Comparison of ENCODE assay signal across 8 cellular contexts in genomic region chr1:33086384-33086850, GRCh38. TPM values are rescaled to one million over a fixed set of nuclear protein-coding genes. Genes with fewer than 3 reads are reported as not detected.
A peak's percentile ranks its signal among the peaks of the same experiment; 100 is the strongest.
DNase-seq lines count a peak whose midpoint lies in the region; ATAC-seq and TF ChIP-seq lines count a peak whose summit lies in the region.

No MANE protein-coding gene starts in this region.

- no peaks in the 10 kb centered on the region for H3K27me3 Mint-ChIP-seq in central memory CD8-positive, alpha-beta T cell
- H3K27me3 Mint-ChIP-seq in T-helper 2 cell treated with Interferon-gamma antibody and Interleukin-4, amounts not matched to agents 5 μg/mL and 100 μg/mL, for 36 hours (ENCODE audit: low read depth): peaks cover 30% of the 10 kb centered on the region

- peaks cover 7% of the 10 kb centered on the region for H3K4me1 ChIP-seq in smooth muscle cell (ENCODE audit: low read depth)

- peak; percentile 60 for TF ChIP-seq CTCF in smooth muscle cell (IDR thresholded peaks at IDR 0.05; ENCODE audit: borderline replicate concordance, insufficient read depth, poor library complexity, severe bottlenecking)

- peaks cover 1% of the 10 kb centered on the region for H3K36me3 Mint-ChIP-seq in central memory CD8-positive, alpha-beta T cell (ENCODE audit: insufficient read depth)
- H3K36me3 Mint-ChIP-seq in T-helper 2 cell treated with Interferon-gamma antibody and Interleukin-4, amounts not matched to agents 5 μg/mL and 100 μg/mL, for 36 hours (ENCODE audit: low read depth): no peaks in the 10 kb centered on the region

- no peaks in the 10 kb centered on the region for H3K9me3 ChIP-seq in smooth muscle cell (replicated peaks; ENCODE audit: low read depth)

- DNase-seq in EH (ENCODE audit: low read depth) (peak; percentile 77), NAMALWA (ENCODE audit: low spot score) (peak; percentile 63), iris pigment epithelial cell (ENCODE audit: low read depth) (peak; percentile 84), smooth muscle cell (lab: John Stamatoyannopoulos, UW; ENCODE audit: unreplicated experiment) (peak; percentile 9)
- DNase-seq in central memory CD8-positive, alpha-beta T cell (ENCODE audit: low spot score in 2 of 2): no peak
- no peak for DNase-seq in T-helper 2 cell treated with Interferon-gamma antibody and Interleukin-4, amounts not matched to agents 5 μg/mL and 100 μg/mL, for 36 hours (ENCODE audit: low spot score)

- H3K27ac ChIP-seq in smooth muscle cell (ENCODE audit: low read depth): no peak overlapping the region

- H3K4me2 ChIP-seq in smooth muscle cell: no peak overlapping the region

- no peaks in the 10 kb centered on the region for H3K79me2 ChIP-seq in smooth muscle cell (ENCODE audit: low read depth)

- no peaks in the 10 kb centered on the region for H3K9me3 Mint-ChIP-seq in central memory CD8-positive, alpha-beta T cell
- H3K9me3 Mint-ChIP-seq in T-helper 2 cell treated with Interferon-gamma antibody and Interleukin-4, amounts not matched to agents 5 μg/mL and 100 μg/mL, for 36 hours: no peaks in the 10 kb centered on the region

- peaks cover 10% of the 10 kb centered on the region for H3F3A ChIP-seq in smooth muscle cell (ENCODE audit: low read depth)

- H3K4me3 ChIP-seq in smooth muscle cell: no peak overlapping the region

- WGBS in smooth muscle cell (ENCODE audit: low lambda C conversion rate): 38% methylated on average over 12 of the region's 12 CpGs

- no peaks in the 10 kb centered on the region for H3K36me3 ChIP-seq in smooth muscle cell (ENCODE audit: low read depth)

- H3K4me1 Mint-ChIP-seq in central memory CD8-positive, alpha-beta T cell: peaks cover 43% of the 10 kb centered on the region
- H3K4me1 Mint-ChIP-seq in T-helper 2 cell treated with Interferon-gamma antibody and Interleukin-4, amounts not matched to agents 5 μg/mL and 100 μg/mL, for 36 hours (ENCODE audit: low read depth): peaks cover 35% of the 10 kb centered on the region

- ATAC-seq in SK-N-SH treated with all-trans-retinoic acid at 6 μM for 48 hours: peak; percentile 97
- no peak for ATAC-seq in central memory CD8-positive, alpha-beta T cell (replicated peaks; ENCODE audit: extremely low read depth, poor library complexity, severe bottlenecking)
- no peak for ATAC-seq in GM18858 (IDR thresholded peaks at IDR 0.05; ENCODE audit: unreplicated experiment)

- H4K20me1 ChIP-seq in smooth muscle cell (ENCODE audit: low read depth): peaks cover 33% of the 10 kb centered on the region

- H3K27me3 ChIP-seq in smooth muscle cell (ENCODE audit: low read depth): no peaks in the 10 kb centered on the region

- H3K4me3 Mint-ChIP-seq in central memory CD8-positive, alpha-beta T cell: no peak overlapping the region
- H3K4me3 Mint-ChIP-seq in T-helper 2 cell treated with Interferon-gamma antibody and Interleukin-4, amounts not matched to agents 5 μg/mL and 100 μg/mL, for 36 hours: no peak overlapping the region

- peak overlapping the region; percentile 81 for H3K27ac Mint-ChIP-seq in central memory CD8-positive, alpha-beta T cell (ENCODE audit: low read depth)
- no peak overlapping the region for H3K27ac Mint-ChIP-seq in T-helper 2 cell treated with Interferon-gamma antibody and Interleukin-4, amounts not matched to agents 5 μg/mL and 100 μg/mL, for 36 hours

- H3K9ac ChIP-seq in smooth muscle cell (ENCODE audit: low read depth): no peak overlapping the region

- no peak overlapping the region for H2AFZ ChIP-seq in smooth muscle cell (ENCODE audit: low read depth)

TF ChIP-seq in SK-N-SH treated with all-trans-retinoic acid at 6 μM for 48 hours, 23 proteins besides CTCF, POLR2A, EP300 and RAD21:
- TF ChIP-seq ARNTL (CRISPR knock-in tag; IDR thresholded peaks at IDR 0.05; ENCODE audit: borderline replicate concordance, low read depth): no peak
- TF ChIP-seq CSDC2 (CRISPR knock-in tag; IDR thresholded peaks at IDR 0.05): no peak
- TF ChIP-seq ZFP30 (CRISPR knock-in tag; IDR thresholded peaks at IDR 0.05): no peak
- no peak for TF ChIP-seq PPARA (CRISPR knock-in tag; IDR thresholded peaks at IDR 0.05; ENCODE audit: borderline replicate concordance)
- no peak for TF ChIP-seq BACH2 (CRISPR knock-in tag; IDR thresholded peaks at IDR 0.05; ENCODE audit: borderline replicate concordance)
- TF ChIP-seq CSRNP3 (CRISPR knock-in tag; IDR thresholded peaks at IDR 0.05): no peak
- no peak for TF ChIP-seq POU6F1 (CRISPR knock-in tag; IDR thresholded peaks at IDR 0.05; ENCODE audit: borderline replicate concordance, low read depth)
- TF ChIP-seq ISL1 (CRISPR knock-in tag; IDR thresholded peaks at IDR 0.05): no peak
- no peak for TF ChIP-seq RARB (CRISPR knock-in tag; IDR thresholded peaks at IDR 0.05)
- no peak for TF ChIP-seq TCF4 (CRISPR knock-in tag; IDR thresholded peaks at IDR 0.05; ENCODE audit: borderline replicate concordance)
- no peak for TF ChIP-seq ZNF565 (CRISPR knock-in tag; conservative IDR thresholded peaks at IDR 0.05; ENCODE audit: low read depth)
- no peak for TF ChIP-seq ZNF8 (CRISPR knock-in tag; IDR thresholded peaks at IDR 0.05)
- TF ChIP-seq TOX (CRISPR knock-in tag; IDR thresholded peaks at IDR 0.05; ENCODE audit: borderline replicate concordance): no peak
- TF ChIP-seq ZC3H10 (CRISPR knock-in tag; IDR thresholded peaks at IDR 0.05): no peak
- no peak for TF ChIP-seq PATZ1 (CRISPR knock-in tag; IDR thresholded peaks at IDR 0.05; ENCODE audit: borderline replicate concordance)
- TF ChIP-seq CREB5 (CRISPR knock-in tag; IDR thresholded peaks at IDR 0.05; ENCODE audit: low read depth): no peak
- no peak for TF ChIP-seq ESRRG (CRISPR knock-in tag; IDR thresholded peaks at IDR 0.05)

RNA-seq across cellular contexts. Expression of gene AZIN2, which starts 5.5 kb away (rescaled TPM):
- 7.9 and 16.3 TPM in 2 replicates for total RNA-seq in smooth muscle cell
- polyA plus RNA-seq in smooth muscle cell: 21.5 and 33.5 TPM in 2 replicates

RNA-seq across cellular contexts. Expression of gene AK2, which starts 49.7 kb away (rescaled TPM):
- 89.8 and 132 TPM in 2 replicates for total RNA-seq in smooth muscle cell
- polyA plus RNA-seq in smooth muscle cell: 121 and 142 TPM in 2 replicates

Comparison
In these comparisons a context has a peak if more than half of its experiments do, and no peak if none do; other contexts are left out.
1. DNase-seq: peak in EH (single experiment), NAMALWA (single experiment), iris pigment epithelial cell (single experiment) and smooth muscle cell (single experiment); none in central memory CD8-positive, alpha-beta T cell (0 of 2) and T-helper 2 cell treated with Interferon-gamma antibody and Interleukin-4, amounts not matched to agents 5 μg/mL and 100 μg/mL, for 36 hours (single experiment).